ENCODE assay signal across 8 cellular contexts in genomic region chr22:39349506-39349966, GRCh38. TPM values are rescaled to one million over a fixed set of nuclear protein-coding genes. Genes with fewer than 3 reads are reported as not detected.
DNase-seq lines count a peak whose midpoint lies in the region; ATAC-seq and TF ChIP-seq lines count a peak whose summit lies in the region.

No MANE protein-coding gene starts in this region.

- peak overlapping the region; percentile 70 for H3K4me3 ChIP-seq in astrocyte of the cerebellum (ENCODE audit: low read depth, low read length)
- H3K4me3 ChIP-seq in iPS DF 6.9 (ENCODE audit: low read length): peak overlapping the region; percentile 72; the same call in 1 of the 2 replicates
- peak overlapping the region; percentile 70 for H3K4me3 ChIP-seq in skeletal muscle satellite cell (ENCODE audit: low read length)

- CTCF ChIA-PET in activated naive CD4-positive, alpha-beta T cell treated with anti-CD3 and anti-CD28 coated beads for 36 hours (lab: Charles Lee): interaction anchor here (0.6 to 1.0 kb wide), 3 partner anchors 18 to 1469 kb away, joined by 3 to 4 read pairs (median 3); partner anchors contain the start of gene TAB1

- peaks cover 8% of the 10 kb centered on the region for H3K4me1 ChIP-seq in iPS DF 6.9 (ENCODE audit: control insufficient read depth, insufficient read depth, low read length)
- peaks cover 20% of the 10 kb centered on the region for H3K4me1 ChIP-seq in skeletal muscle satellite cell (ENCODE audit: control insufficient read depth, insufficient read depth, low read length)

- H3K4me3 Mint-ChIP-seq in activated naive CD4-positive, alpha-beta T cell treated with anti-CD3 and anti-CD28 coated beads for 36 hours: peak overlapping the region; percentile 73

- H3K4me1 Mint-ChIP-seq in activated naive CD4-positive, alpha-beta T cell treated with anti-CD3 and anti-CD28 coated beads for 36 hours (ENCODE audit: low read depth): peaks cover 14% of the 10 kb centered on the region

- no peak for ATAC-seq in HG03520 (IDR thresholded peaks at IDR 0.05; ENCODE audit: unreplicated experiment)
- no peak for ATAC-seq in GM21526 (IDR thresholded peaks at IDR 0.05; ENCODE audit: low FRiP score, unreplicated experiment)

- H3K9me3 ChIP-seq in iPS DF 6.9 (ENCODE audit: control insufficient read depth, insufficient read depth, low read length): no peaks in the 10 kb centered on the region
- no peaks in the 10 kb centered on the region for H3K9me3 ChIP-seq in skeletal muscle satellite cell (replicated peaks; ENCODE audit: low read length)

- H3K9ac ChIP-seq in skeletal muscle satellite cell (ENCODE audit: low read depth, low read length): peak overlapping the region; percentile 38

- in situ Hi-C loops in astrocyte of the cerebellum (cut with HindIII; ENCODE audit: low sequenced_read_pairs): no loop called here

- no peaks in the 10 kb centered on the region for H3K27me3 ChIP-seq in iPS DF 6.9 (ENCODE audit: control insufficient read depth, insufficient read depth, low read length)
- peaks cover 6% of the 10 kb centered on the region for H3K27me3 ChIP-seq in skeletal muscle satellite cell (ENCODE audit: control insufficient read depth, insufficient read depth, low read length)

- peak overlapping the region; percentile 91 for H3K4me2 ChIP-seq in skeletal muscle satellite cell (ENCODE audit: low read length)

- no peaks in the 10 kb centered on the region for H3K36me3 ChIP-seq in iPS DF 6.9 (ENCODE audit: control insufficient read depth, insufficient read depth, low read length)
- no peaks in the 10 kb centered on the region for H3K36me3 ChIP-seq in skeletal muscle satellite cell (ENCODE audit: insufficient read depth, low read length)

- no peak overlapping the region for H3K27ac ChIP-seq in iPS DF 6.9 (ENCODE audit: low read length)

- TF ChIP-seq CTCF in astrocyte of the cerebellum (IDR thresholded peaks at IDR 0.05; ENCODE audit: low read depth, low read length, missing control alignments): no peak

- H3K27me3 Mint-ChIP-seq in activated naive CD4-positive, alpha-beta T cell treated with anti-CD3 and anti-CD28 coated beads for 36 hours (ENCODE audit: low read depth): peaks cover 11% of the 10 kb centered on the region

- H3K27ac Mint-ChIP-seq in activated naive CD4-positive, alpha-beta T cell treated with anti-CD3 and anti-CD28 coated beads for 36 hours: no peak overlapping the region

- H3K9me3 Mint-ChIP-seq in activated naive CD4-positive, alpha-beta T cell treated with anti-CD3 and anti-CD28 coated beads for 36 hours: no peaks in the 10 kb centered on the region

- peak; percentile 24 for DNase-seq in activated naive CD4-positive, alpha-beta T cell treated with anti-CD3 and anti-CD28 coated beads for 36 hours
- no peak for DNase-seq in activated naive CD4-positive, alpha-beta T cell treated with Interleukin-2 at 50 U/mL for 16 hours
- peak; percentile 74 for DNase-seq in NCI-H2171 (lab: John Stamatoyannopoulos, UW)
- no peak for DNase-seq in astrocyte of the cerebellum (ENCODE audit: low read depth)
- no peak for DNase-seq in iPS DF 6.9 (ENCODE audit: low read depth, low spot score)

- intact Hi-C loops in activated naive CD4-positive, alpha-beta T cell treated with anti-CD3 and anti-CD28 coated beads for 36 hours (cut with micrococcal nuclease): no loop called here

- H3K36me3 Mint-ChIP-seq in activated naive CD4-positive, alpha-beta T cell treated with anti-CD3 and anti-CD28 coated beads for 36 hours (ENCODE audit: low read depth): no peaks in the 10 kb centered on the region

- no CpG with 5 or more reads among the region's 57 CpGs for WGBS in iPS DF 6.9 (ENCODE audit: insufficient coverage, insufficient read length)

RNA-seq across cellular contexts. Expression of gene SYNGR1, which starts 0.3 kb away (rescaled TPM):
- under 1 TPM; 0.27 to 0.29 TPM for total RNA-seq in activated naive CD4-positive, alpha-beta T cell treated with anti-CD3 and anti-CD28 coated beads for 36 hours
- total RNA-seq in skeletal muscle satellite cell (2012; rRNA removed): 1.7 TPM in 1 of 2 replicates, not detected in the other

RNA-seq across cellular contexts. Expression of gene RPL3, which starts 30.1 kb away (rescaled TPM):
- total RNA-seq in activated naive CD4-positive, alpha-beta T cell treated with anti-CD3 and anti-CD28 coated beads for 36 hours: 1,000 to 10,000 TPM; 3,434 to 3,511 TPM
- total RNA-seq in skeletal muscle satellite cell (2012; rRNA removed): 2,395 and 3,503 TPM in 2 replicates

RNA-seq across cellular contexts. Expression of gene TAB1, which starts 50.0 kb away (rescaled TPM):
- 10 to 100 TPM; 15.2 to 17.7 TPM for total RNA-seq in activated naive CD4-positive, alpha-beta T cell treated with anti-CD3 and anti-CD28 coated beads for 36 hours
- 9.2 and 11.2 TPM in 2 replicates for total RNA-seq in skeletal muscle satellite cell (2012; rRNA removed)

Comparison
In these comparisons a context has a peak if more than half of its experiments do, and no peak if none do; other contexts are left out.
1. DNase-seq: peak in activated naive CD4-positive, alpha-beta T cell treated with anti-CD3 and anti-CD28 coated beads for 36 hours (single experiment) and NCI-H2171 (single experiment); none in activated naive CD4-positive, alpha-beta T cell treated with Interleukin-2 at 50 U/mL for 16 hours (single experiment), astrocyte of the cerebellum (single experiment) and iPS DF 6.9 (single experiment).
2. Peak in every context shown above with its lines, with median percentiles within 50 percentile points of each other: H3K4me3 ChIP-seq.